Comparison of ENCODE assay signal across 8 cellular contexts in genomic region chrX:153925739-153926593, GRCh38. TPM values are rescaled to one million over a fixed set of nuclear protein-coding genes. Genes with fewer than 3 reads are reported as not detected.
DNase-seq lines count a peak whose midpoint lies in the region; ATAC-seq lines count a peak whose summit lies in the region.

Gene ARHGAP4, minus strand, starts transcription at chrX:153926264. Its CDS starts 62 bp downstream, at chrX:153926202.

- peak within 1 kb of the TSS; percentile 95 for H3K27ac ChIP-seq in stomach smooth muscle (ENCODE audit: low read length)

- H3K36me3 ChIP-seq in stomach smooth muscle (ENCODE audit: control insufficient read depth in 2 of 2, insufficient read depth in 2 of 2, low read length in 2 of 2) = peaks cover 0 to 3% of the 10 kb centered on the region in 2 donors

- ATAC-seq in HG03025 (IDR thresholded peaks at IDR 0.05; ENCODE audit: low FRiP score, unreplicated experiment) = no peak

- no peaks in the 10 kb centered on the region for H3K9me3 ChIP-seq in stomach smooth muscle (ENCODE audit: control insufficient read depth in 2 of 2, low read length in 2 of 2)

- peak within 1 kb of the TSS; percentile 29 to 87 for H3K9ac ChIP-seq in stomach smooth muscle (ENCODE audit: low read length in 2 of 2)

- DNase-seq in NCI-H146 (lab: John Stamatoyannopoulos, UW) (peak; percentile 31), NCI-H146 treated with DMSO at 0.1 percent for 48 hours (lab: John Stamatoyannopoulos, UW; ENCODE audit: unreplicated experiment) (no peak), T follicular helper cell (ENCODE audit: low read depth) (peak; percentile 14), mesenteric fat pad (ENCODE audit: low spot score) (no peak), NCI-H2196 treated with DMSO at 0.1 percent for 48 hours (lab: John Stamatoyannopoulos, UW; ENCODE audit: unreplicated experiment) (no peak)
- DNase-seq in central memory CD4-positive, alpha-beta T cell = peak; percentile 40

- peaks cover 0 to 6% of the 10 kb centered on the region in 2 donors for H3K27me3 ChIP-seq in stomach smooth muscle (ENCODE audit: control insufficient read depth in 1 of 2, insufficient read depth in 2 of 2, low read length in 2 of 2)

- H3K4me1 ChIP-seq in stomach smooth muscle (ENCODE audit: control insufficient read depth, insufficient read depth, low read length) = peaks cover 58% of the 10 kb centered on the region

- peak within 1 kb of the TSS in 1 of 2 donors; percentile 79 for H3K4me3 ChIP-seq in stomach smooth muscle (ENCODE audit: low read length in 2 of 2)

RNA-seq across cellular contexts. Expression of gene ARHGAP4, which starts in this region (rescaled TPM):
- total RNA-seq in mesenteric fat pad = 43.0 TPM

Comparison
In these comparisons a context has a peak if more than half of its experiments do, and no peak if none do; other contexts are left out.
1. DNase-seq: peak in NCI-H146 (single experiment), T follicular helper cell (single experiment) and central memory CD4-positive, alpha-beta T cell (single experiment); none in NCI-H146 treated with DMSO at 0.1 percent for 48 hours (single experiment), mesenteric fat pad (single experiment) and NCI-H2196 treated with DMSO at 0.1 percent for 48 hours (single experiment).